In the genomic region with DNA sequence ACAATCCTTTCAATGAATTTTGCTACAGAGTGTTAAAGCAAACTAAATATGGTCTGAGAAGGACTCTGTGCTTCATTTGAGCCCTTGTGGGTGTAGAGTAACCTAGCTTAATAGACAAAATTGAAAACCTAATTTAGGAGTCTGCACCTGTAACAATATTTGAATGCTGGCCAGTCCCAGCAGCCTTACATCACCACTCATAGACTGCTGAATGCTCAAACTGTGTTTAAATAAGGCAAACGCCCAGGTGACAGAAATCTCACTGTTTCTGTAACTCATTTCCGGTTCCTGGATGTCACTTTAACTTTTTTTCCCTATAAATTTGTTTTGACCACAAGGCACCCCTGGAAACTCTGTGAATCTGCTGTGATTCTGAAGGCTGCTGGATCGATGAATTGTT, we compare ENCODE assay signal across 25 cellular contexts. TPM values are rescaled to one million over a fixed set of nuclear protein-coding genes. Genes with fewer than 3 reads are reported as not detected.
"Had no signal": no experiment of that assay in that cellular context is flagged by ENCODE, and none has a peak within 500 bp of the region (broad histone marks: within the 10 kb centered on the region; RNA-seq: fewer than 3 reads in every experiment).

No MANE protein-coding gene starts in this region.

- DNase-seq: activated CD4-positive, alpha-beta T cell treated with anti-CD3 and anti-CD28 coated beads, Interleukin-2, amount 50 U/mL, for 1 hour; activated naive CD8-positive, alpha-beta T cell treated with anti-CD3 and anti-CD28 coated beads for 36 hours; amygdala; caudate nucleus; hippocampal formation; kidney; mesenchymal stem cell; nephron progenitor cell; right cardiac atrium; stimulated activated CD4-positive, alpha-beta T cell treated with anti-CD3 and anti-CD28 coated beads, Interleukin-4, amount 100 ng/mL, for 24 hours; stimulated activated naive CD4-positive, alpha-beta T cell had no signal

- H3K27ac Mint-ChIP-seq: activated naive CD8-positive, alpha-beta T cell treated with anti-CD3 and anti-CD28 coated beads for 36 hours; activated T-helper 1 cell treated with anti-CD3 and anti-CD28 coated beads, Interleukin-12 subunit alpha, Interleukin-12 subunit beta, Interleukin-2, Interleukin-4 antibody, amounts not matched to agents 30 ng/mL and 10 ng/mL and 1 ng/mL, durations not matched to agents 14 hours and 24 hours and 36 hours; nephron progenitor cell; T-helper 2 cell treated with Interferon-gamma antibody and Interleukin-4, amounts not matched to agents 5 μg/mL and 100 μg/mL, for 36 hours had no signal

- H3K36me3 ChIP-seq: esophagus muscularis mucosa, prostate gland, tibial nerve had no signal

- H3K4me3 ChIP-seq: body of pancreas, coronary artery, esophagus muscularis mucosa, prostate gland, skin epidermis, tibial nerve had no signal

- H3K9me3 Mint-ChIP-seq: activated naive CD8-positive, alpha-beta T cell treated with anti-CD3 and anti-CD28 coated beads for 36 hours; activated T-helper 1 cell treated with anti-CD3 and anti-CD28 coated beads, Interleukin-12 subunit alpha, Interleukin-12 subunit beta, Interleukin-2, Interleukin-4 antibody, amounts not matched to agents 30 ng/mL and 10 ng/mL and 1 ng/mL, durations not matched to agents 14 hours and 24 hours and 36 hours; nephron progenitor cell; T-helper 2 cell treated with Interferon-gamma antibody and Interleukin-4, amounts not matched to agents 5 μg/mL and 100 μg/mL, for 36 hours had no signal

- H3K4me1 Mint-ChIP-seq: activated naive CD8-positive, alpha-beta T cell treated with anti-CD3 and anti-CD28 coated beads for 36 hours; nephron progenitor cell had no signal

- ATAC-seq: activated CD4-positive, CD25-positive, alpha-beta regulatory T cell treated with anti-CD3 and anti-CD28 coated beads, Interleukin-2, amount 50 U/mL, for 24 hours; body of pancreas; right cardiac atrium had no signal

- H3K27me3 ChIP-seq: body of pancreas, tibial nerve had no signal

- H3K36me3 Mint-ChIP-seq: activated naive CD8-positive, alpha-beta T cell treated with anti-CD3 and anti-CD28 coated beads for 36 hours had no signal

- H3K4me1 ChIP-seq: body of pancreas, esophagus muscularis mucosa, prostate gland, tibial nerve had no signal

- H3K4me3 Mint-ChIP-seq: activated naive CD8-positive, alpha-beta T cell treated with anti-CD3 and anti-CD28 coated beads for 36 hours; activated T-helper 1 cell treated with anti-CD3 and anti-CD28 coated beads, Interleukin-12 subunit alpha, Interleukin-12 subunit beta, Interleukin-2, Interleukin-4 antibody, amounts not matched to agents 30 ng/mL and 10 ng/mL and 1 ng/mL, durations not matched to agents 14 hours and 24 hours and 36 hours; nephron progenitor cell; T-helper 2 cell treated with Interferon-gamma antibody and Interleukin-4, amounts not matched to agents 5 μg/mL and 100 μg/mL, for 36 hours had no signal

- H3K9me3 ChIP-seq: body of pancreas, esophagus muscularis mucosa, prostate gland, tibial nerve had no signal

- H3K27ac ChIP-seq: body of pancreas, coronary artery, esophagus muscularis mucosa, prostate gland, skin epidermis, tibial nerve had no signal

RNA-seq across cellular contexts. Expression of gene GLYATL1B, which starts 45.5 kb away (rescaled TPM):
- total RNA-seq: activated CD8-positive, alpha-beta memory T cell treated with anti-CD3 and anti-CD28 coated beads for 36 hours; activated naive CD8-positive, alpha-beta T cell treated with anti-CD3 and anti-CD28 coated beads for 36 hours; activated T-helper 1 cell treated with anti-CD3 and anti-CD28 coated beads, Interleukin-12 subunit alpha, Interleukin-12 subunit beta, Interleukin-2, Interleukin-4 antibody, amounts not matched to agents 30 ng/mL and 10 ng/mL and 1 ng/mL, durations not matched to agents 14 hours and 24 hours and 36 hours; body of pancreas; esophagus muscularis mucosa; glomerular endothelial cell; kidney; liver; omental fat pad; prostate gland; right cardiac atrium; subcutaneous adipose tissue; tibial nerve had no signal
